24 cellular contexts compared by ENCODE assay signal in the genomic region with DNA sequence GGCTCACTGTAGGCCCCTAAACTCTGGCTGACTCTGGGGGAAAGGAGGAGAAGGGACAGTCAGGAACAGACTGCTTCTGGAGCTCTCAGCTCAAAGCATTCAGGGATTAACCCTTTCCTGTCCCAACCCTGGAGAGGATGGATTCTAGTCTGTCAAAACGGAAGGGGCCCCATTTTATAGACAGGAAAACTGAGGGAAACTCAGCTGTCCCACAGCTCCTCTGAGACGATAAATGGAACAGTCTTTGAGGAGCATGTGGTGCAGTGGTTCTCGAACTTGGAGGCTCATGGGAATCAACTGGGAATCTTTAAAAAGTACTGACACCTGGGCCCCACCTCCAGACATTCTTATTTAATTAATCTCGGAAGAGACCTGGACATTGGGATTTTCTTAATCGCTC. TPM values are rescaled to one million over a fixed set of nuclear protein-coding genes. Genes with fewer than 3 reads are reported as not detected.
"Had no signal": no experiment of that assay in that cellular context is flagged by ENCODE, and none has a peak within 500 bp of the region (broad histone marks: within the 10 kb centered on the region; RNA-seq: fewer than 3 reads in every experiment).

No MANE protein-coding gene starts in this region.

- FAIRE-seq: colon, islet of Langerhans, small intestine, urothelium cell line had no signal

- ATAC-seq: gastroesophageal sphincter; naive thymus-derived CD4-positive, alpha-beta T cell; stimulated activated effector memory CD8-positive, alpha-beta T cell treated with anti-CD3 and anti-CD28 coated beads, Interleukin-12 subunit alpha, Interleukin-12 subunit beta, amount 100 ng/mL, for 72 hours; stimulated activated naive CD8-positive, alpha-beta T cell treated with anti-CD3 and anti-CD28 coated beads, Interleukin-15, Interleukin-2, amounts not matched to agents 100 U/mL and 50 U/mL, for 24 hours had no signal

- H3K36me3 ChIP-seq: esophagus squamous epithelium, gastroesophageal sphincter, ovary, right atrium auricular region, suprapubic skin, thyroid gland had no signal

- H3K9me3 Mint-ChIP-seq: type B pancreatic cell had no signal

- H3K27ac ChIP-seq: esophagus squamous epithelium, gastroesophageal sphincter, ovary, right atrium auricular region, suprapubic skin, thyroid gland had no signal

- H3K4me1 ChIP-seq: esophagus squamous epithelium, gastroesophageal sphincter, right atrium auricular region, suprapubic skin, thyroid gland had no signal

- H3K9me3 ChIP-seq: esophagus squamous epithelium, ovary, right atrium auricular region, suprapubic skin, thyroid gland had no signal

- H3K27ac Mint-ChIP-seq: naive thymus-derived CD4-positive, alpha-beta T cell; stimulated activated effector memory CD8-positive, alpha-beta T cell treated with anti-CD3 and anti-CD28 coated beads, Interleukin-12 subunit alpha, Interleukin-12 subunit beta, amount 100 ng/mL, for 72 hours; type B pancreatic cell had no signal

- H3K4me3 Mint-ChIP-seq: naive thymus-derived CD4-positive, alpha-beta T cell; stimulated activated effector memory CD8-positive, alpha-beta T cell treated with anti-CD3 and anti-CD28 coated beads, Interleukin-12 subunit alpha, Interleukin-12 subunit beta, amount 100 ng/mL, for 72 hours; type B pancreatic cell had no signal

- H3K36me3 Mint-ChIP-seq: stimulated activated effector memory CD8-positive, alpha-beta T cell treated with anti-CD3 and anti-CD28 coated beads, Interleukin-12 subunit alpha, Interleukin-12 subunit beta, amount 100 ng/mL, for 72 hours; type B pancreatic cell had no signal

- H3K4me1 Mint-ChIP-seq: naive thymus-derived CD4-positive, alpha-beta T cell; stimulated activated effector memory CD8-positive, alpha-beta T cell treated with anti-CD3 and anti-CD28 coated beads, Interleukin-12 subunit alpha, Interleukin-12 subunit beta, amount 100 ng/mL, for 72 hours had no signal

- DNase-seq: dermis blood vessel endothelial cell; esophagus squamous epithelium; foreskin fibroblast; kidney glomerular epithelial cell; naive thymus-derived CD4-positive, alpha-beta T cell; nucleus accumbens; ovary; small intestine; stimulated activated CD4-positive, alpha-beta T cell treated with anti-CD3 and anti-CD28 coated beads, Interleukin-2, amount 100 ng/mL, for 48 hours; stimulated activated CD8-positive, alpha-beta memory T cell treated with anti-CD3 and anti-CD28 coated beads, Interleukin-4, amount 100 ng/mL, for 48 hours; stimulated activated naive CD8-positive, alpha-beta T cell treated with anti-CD3 and anti-CD28 coated beads, Interleukin-15, Interleukin-2, amounts not matched to agents 100 U/mL and 50 U/mL, for 24 hours; thyroid gland had no signal

- H3K27me3 ChIP-seq: ovary, right atrium auricular region, thyroid gland had no signal

- H3K4me3 ChIP-seq: esophagus squamous epithelium, gastroesophageal sphincter, ovary, right atrium auricular region, suprapubic skin, thyroid gland had no signal

RNA-seq across cellular contexts. Expression of gene SRRM4, which starts 23.7 kb away (rescaled TPM):
- total RNA-seq: dermis blood vessel endothelial cell; esophagus squamous epithelium; liver; lung microvascular endothelial cell; mesenteric fat pad; mononuclear cell; naive thymus-derived CD4-positive, alpha-beta T cell; suprapubic skin had no signal
- polyA plus RNA-seq: liver; naive thymus-derived CD4-positive, alpha-beta T cell had no signal
